ENCODE assay signal across 15 cellular contexts in genomic region chr11:64905516-64906313, GRCh38. TPM values are rescaled to one million over a fixed set of nuclear protein-coding genes. Genes with fewer than 3 reads are reported as not detected.
DNase-seq lines count a peak whose midpoint lies in the region; ATAC-seq and TF ChIP-seq lines count a peak whose summit lies in the region.
"Had no signal": no experiment of that assay in that cellular context is flagged by ENCODE, and none has a peak within 500 bp of the region (broad histone marks: within the 10 kb centered on the region; RNA-seq: fewer than 3 reads in every experiment).

No MANE protein-coding gene starts in this region.

- no peaks in the 10 kb centered on the region for H3K9me3 Mint-ChIP-seq in stimulated activated naive CD8-positive, alpha-beta T cell treated with anti-CD3 and anti-CD28 coated beads, Interleukin-15, amount 100 ng/mL, for 72 hours
- H3K9me3 Mint-ChIP-seq: CD8-positive, alpha-beta memory T cell; IgD-negative memory B cell had no signal

- H3K79me2 ChIP-seq in osteoblast (ENCODE audit: insufficient read depth, low read length): no peaks in the 10 kb centered on the region

- ATAC-seq in stimulated activated naive CD8-positive, alpha-beta T cell treated with anti-CD3 and anti-CD28 coated beads, Interleukin-15, amount 100 ng/mL, for 72 hours: peak; percentile 24
- no peak for ATAC-seq in stimulated activated naive CD8-positive, alpha-beta T cell treated with anti-CD3 and anti-CD28 coated beads, Interleukin-15, Interleukin-2, amounts not matched to agents 100 U/mL and 50 U/mL, for 24 hours
- ATAC-seq in left colon: peak; percentile 38
- ATAC-seq in HG03442 (IDR thresholded peaks at IDR 0.05; ENCODE audit: unreplicated experiment): no peak

- TF ChIP-seq CTCF in osteoblast (IDR thresholded peaks at IDR 0.05; ENCODE audit: extremely low read depth, low read depth, low read length): no peak

- H3K36me3 ChIP-seq in osteoblast (ENCODE audit: insufficient read depth, low read length): peaks cover 31% of the 10 kb centered on the region

- DNase-seq in stimulated activated naive CD8-positive, alpha-beta T cell treated with anti-CD3 and anti-CD28 coated beads, Interleukin-15, amount 100 ng/mL, for 72 hours: no peak
- no peak for DNase-seq in stimulated activated naive CD8-positive, alpha-beta T cell treated with anti-CD3 and anti-CD28 coated beads, Interleukin-15, Interleukin-2, amounts not matched to agents 100 U/mL and 50 U/mL, for 24 hours
- DNase-seq in left colon: no peak
- DNase-seq in osteoblast (ENCODE audit: insufficient read length, low spot score, missing footprints): peak; percentile 83
- no peak for DNase-seq in DMS79 treated with DMSO at 0.1 percent for 48 hours (lab: John Stamatoyannopoulos, UW)
- DNase-seq in anterior cingulate cortex (lab: John Stamatoyannopoulos, UW): no peak
- DNase-seq: Caco-2; CD8-positive, alpha-beta memory T cell; GF-D8 had no signal

- H3K27me3 Mint-ChIP-seq in stimulated activated naive CD8-positive, alpha-beta T cell treated with anti-CD3 and anti-CD28 coated beads, Interleukin-15, amount 100 ng/mL, for 72 hours: no peaks in the 10 kb centered on the region
- H3K27me3 Mint-ChIP-seq: CD8-positive, alpha-beta memory T cell; IgD-negative memory B cell had no signal

- H3K27ac ChIP-seq in osteoblast (ENCODE audit: low read depth, low read length): no peak overlapping the region
- H3K27ac ChIP-seq: 22Rv1, BLaER1 had no signal

- H3K4me3 Mint-ChIP-seq in stimulated activated naive CD8-positive, alpha-beta T cell treated with anti-CD3 and anti-CD28 coated beads, Interleukin-15, amount 100 ng/mL, for 72 hours: no peak overlapping the region
- H3K4me3 Mint-ChIP-seq: IgD-negative memory B cell had no signal

- H3K4me1 ChIP-seq in osteoblast (ENCODE audit: insufficient read depth, low read length): no peaks in the 10 kb centered on the region
- H3K4me1 ChIP-seq: BLaER1, Caco-2 had no signal

- H2AFZ ChIP-seq in osteoblast (ENCODE audit: low read length): no peak overlapping the region

- H3K4me1 Mint-ChIP-seq in stimulated activated naive CD8-positive, alpha-beta T cell treated with anti-CD3 and anti-CD28 coated beads, Interleukin-15, amount 100 ng/mL, for 72 hours: peaks cover 13% of the 10 kb centered on the region
- H3K4me1 Mint-ChIP-seq: IgD-negative memory B cell had no signal

- H3K9me3 ChIP-seq in osteoblast (ENCODE audit: low read depth, low read length): no peaks in the 10 kb centered on the region
- H3K9me3 ChIP-seq: BLaER1, Caco-2 had no signal

- no peaks in the 10 kb centered on the region for H4K20me1 ChIP-seq in osteoblast (ENCODE audit: insufficient read depth, low read length)
- H4K20me1 ChIP-seq: BLaER1 had no signal

- no peak overlapping the region for H3K4me3 ChIP-seq in osteoblast (ENCODE audit: insufficient read depth, low read length)
- H3K4me3 ChIP-seq: BLaER1 had no signal

- no peak overlapping the region for H3K27ac Mint-ChIP-seq in stimulated activated naive CD8-positive, alpha-beta T cell treated with anti-CD3 and anti-CD28 coated beads, Interleukin-15, amount 100 ng/mL, for 72 hours
- H3K27ac Mint-ChIP-seq: CD8-positive, alpha-beta memory T cell; IgD-negative memory B cell had no signal

- no peaks in the 10 kb centered on the region for H3K27me3 ChIP-seq in osteoblast (ENCODE audit: insufficient read depth, low read length)
- H3K27me3 ChIP-seq: BLaER1 had no signal

- H3K4me2 ChIP-seq in osteoblast (ENCODE audit: insufficient read depth, low read length): no peak overlapping the region
- H3K4me2 ChIP-seq: BLaER1 had no signal

- intact Hi-C loops in left colon (cut with DNase I, micrococcal nuclease): no loop called here

RNA-seq across cellular contexts. Expression of gene ATG2A, which starts 11.3 kb away (rescaled TPM):
- total RNA-seq in left colon: 10 to 100 TPM; 25.3 to 43.4 TPM
- total RNA-seq in osteoblast: 20.0 and 25.7 TPM in 2 replicates

RNA-seq across cellular contexts. Expression of gene PPP2R5B, which starts 18.8 kb away (rescaled TPM):
- total RNA-seq in left colon (10 to 100 TPM; 25.1 to 39.6 TPM), osteoblast (6.2 and 6.8 TPM in 2 replicates)

RNA-seq across cellular contexts. Expression of gene EHD1, which starts 27.3 kb away (rescaled TPM):
- total RNA-seq in left colon (10 to 100 TPM; 76.1 to 91.5 TPM), osteoblast (51.3 and 51.4 TPM in 2 replicates)

RNA-seq across cellular contexts. Expression of gene GPHA2, which starts 30.0 kb away (rescaled TPM):
- not detected for total RNA-seq in left colon
- total RNA-seq in osteoblast: not detected in 2 replicates
- total RNA-seq: A673; Caco-2; CD8-positive, alpha-beta memory T cell; HT1080 had no signal

Comparison
In these comparisons a context has a peak if more than half of its experiments do, and no peak if none do; other contexts are left out.
1. ATAC-seq: peak in stimulated activated naive CD8-positive, alpha-beta T cell treated with anti-CD3 and anti-CD28 coated beads, Interleukin-15, amount 100 ng/mL, for 72 hours (single experiment) and left colon (single experiment); none in stimulated activated naive CD8-positive, alpha-beta T cell treated with anti-CD3 and anti-CD28 coated beads, Interleukin-15, Interleukin-2, amounts not matched to agents 100 U/mL and 50 U/mL, for 24 hours (single experiment) and HG03442 (single experiment).